1 cellular context compared by ENCODE assay signal in the genomic region with DNA sequence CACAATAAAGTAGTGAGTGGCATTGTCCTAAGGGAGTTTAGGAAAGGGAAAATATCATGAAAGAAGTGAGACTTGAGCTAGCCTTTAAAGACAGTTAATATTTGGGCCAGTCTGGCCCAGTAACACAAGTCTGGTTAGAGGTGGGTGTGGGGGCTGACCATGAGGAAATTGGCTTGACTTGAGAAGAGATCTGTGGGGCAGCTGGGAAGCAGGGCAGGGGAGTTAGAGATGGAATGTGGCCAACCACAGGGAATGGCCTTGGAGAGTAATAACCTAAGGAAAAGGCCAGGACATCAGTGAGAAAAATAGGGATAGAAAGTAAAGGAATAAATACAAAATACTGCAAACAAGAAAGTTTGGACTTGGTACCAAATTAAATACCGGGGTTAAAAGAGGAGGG.
TF ChIP-seq lines count a peak whose summit lies in the region.

No MANE protein-coding gene starts in this region.

TF ChIP-seq in HCT116, 20 proteins besides CTCF, POLR2A, EP300 and RAD21 (continued from another document):
- TF ChIP-seq SRF (IDR thresholded peaks at IDR 0.05; ENCODE audit: low read depth) (no peak), ATF3 (IDR thresholded peaks at IDR 0.05) (no peak), EGR1 (IDR thresholded peaks at IDR 0.05; ENCODE audit: low read depth) (no peak), SP1 (IDR thresholded peaks at IDR 0.05; ENCODE audit: low read depth) (no peak), ZFX (IDR thresholded peaks at IDR 0.05) (no peak), TCF7L2 (IDR thresholded peaks at IDR 0.05; ENCODE audit: borderline replicate concordance, extremely low read depth, insufficient read depth, insufficient read length) (no peak), EZH2phosphoT487 (IDR thresholded peaks at IDR 0.05; ENCODE audit: borderline replicate concordance) (no peak), CBX3 (IDR thresholded peaks at IDR 0.05; ENCODE audit: low read depth) (no peak), ELF1 (IDR thresholded peaks at IDR 0.05; ENCODE audit: borderline replicate concordance, low read depth) (no peak)
- TF ChIP-seq, protein P1, sequence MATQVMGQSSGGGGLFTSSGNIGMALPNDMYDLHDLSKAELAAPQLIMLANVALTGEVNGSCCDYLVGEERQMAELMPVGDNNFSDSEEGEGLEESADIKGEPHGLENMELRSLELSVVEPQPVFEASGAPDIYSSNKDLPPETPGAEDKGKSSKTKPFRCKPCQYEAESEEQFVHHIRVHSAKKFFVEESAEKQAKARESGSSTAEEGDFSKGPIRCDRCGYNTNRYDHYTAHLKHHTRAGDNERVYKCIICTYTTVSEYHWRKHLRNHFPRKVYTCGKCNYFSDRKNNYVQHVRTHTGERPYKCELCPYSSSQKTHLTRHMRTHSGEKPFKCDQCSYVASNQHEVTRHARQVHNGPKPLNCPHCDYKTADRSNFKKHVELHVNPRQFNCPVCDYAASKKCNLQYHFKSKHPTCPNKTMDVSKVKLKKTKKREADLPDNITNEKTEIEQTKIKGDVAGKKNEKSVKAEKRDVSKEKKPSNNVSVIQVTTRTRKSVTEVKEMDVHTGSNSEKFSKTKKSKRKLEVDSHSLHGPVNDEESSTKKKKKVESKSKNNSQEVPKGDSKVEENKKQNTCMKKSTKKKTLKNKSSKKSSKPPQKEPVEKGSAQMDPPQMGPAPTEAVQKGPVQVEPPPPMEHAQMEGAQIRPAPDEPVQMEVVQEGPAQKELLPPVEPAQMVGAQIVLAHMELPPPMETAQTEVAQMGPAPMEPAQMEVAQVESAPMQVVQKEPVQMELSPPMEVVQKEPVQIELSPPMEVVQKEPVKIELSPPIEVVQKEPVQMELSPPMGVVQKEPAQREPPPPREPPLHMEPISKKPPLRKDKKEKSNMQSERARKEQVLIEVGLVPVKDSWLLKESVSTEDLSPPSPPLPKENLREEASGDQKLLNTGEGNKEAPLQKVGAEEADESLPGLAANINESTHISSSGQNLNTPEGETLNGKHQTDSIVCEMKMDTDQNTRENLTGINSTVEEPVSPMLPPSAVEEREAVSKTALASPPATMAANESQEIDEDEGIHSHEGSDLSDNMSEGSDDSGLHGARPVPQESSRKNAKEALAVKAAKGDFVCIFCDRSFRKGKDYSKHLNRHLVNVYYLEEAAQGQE (IDR thresholded peaks at IDR 0.05; ENCODE audit: low read depth), result no peak
- TF ChIP-seq, protein P2, sequence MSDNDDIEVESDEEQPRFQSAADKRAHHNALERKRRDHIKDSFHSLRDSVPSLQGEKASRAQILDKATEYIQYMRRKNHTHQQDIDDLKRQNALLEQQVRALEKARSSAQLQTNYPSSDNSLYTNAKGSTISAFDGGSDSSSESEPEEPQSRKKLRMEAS (IDR thresholded peaks at IDR 0.05), result no peak
TF ChIP-seq in HCT116: peak in this region for 0.
